Comparison of ENCODE assay signal across 8 cellular contexts in genomic region chr17:38706625-38707298, GRCh38. TPM values are rescaled to one million over a fixed set of nuclear protein-coding genes. Genes with fewer than 3 reads are reported as not detected.
A peak's percentile ranks its signal among the peaks of the same experiment; 100 is the strongest.
DNase-seq lines count a peak whose midpoint lies in the region; ATAC-seq and TF ChIP-seq lines count a peak whose summit lies in the region.

No MANE protein-coding gene starts in this region.

- peak overlapping the region; percentile 85 to 99 (median 97) for H3K9ac ChIP-seq in BLaER1 treated with 17β-estradiol and CSF1 and Interleukin-3, amounts not matched to agents 10 nM and 100 nM
- H3K9ac ChIP-seq in Loucy (ENCODE audit: low read depth, low read length, poor library complexity, severe bottlenecking) (peak overlapping the region; percentile 86), adipocyte (ENCODE audit: low read length) (peak overlapping the region; percentile 81)

- H3K27ac ChIP-seq in BLaER1 treated with 17β-estradiol and CSF1 and Interleukin-3, amounts not matched to agents 10 nM and 100 nM, result peak overlapping the region in 9 of 11 experiments; percentile 65 to 99 (median 97); a peak in 17 of 22 replicates
- H3K27ac ChIP-seq in layer of hippocampus (ENCODE audit: low read depth, low read length), result peak overlapping the region; percentile 77

- no peaks in the 10 kb centered on the region for H3K9me3 Mint-ChIP-seq in stimulated activated memory B cell treated with anti-CD40 and anti-IgM and Interleukin-4, amounts not matched to agents 10 μg/mL and 1 μg/mL and 100 μg/mL, for 72 hours

- peaks cover 53 to 83% (median 80%) of the 10 kb centered on the region in 10 experiments for H3K4me1 ChIP-seq in BLaER1 treated with 17β-estradiol and CSF1 and Interleukin-3, amounts not matched to agents 10 nM and 100 nM
- H3K4me1 ChIP-seq in Loucy (ENCODE audit: insufficient read depth, low read length, poor library complexity, severe bottlenecking) (peaks cover 51% of the 10 kb centered on the region), adipocyte (ENCODE audit: control insufficient read depth, insufficient read depth, low read length) (peaks cover 26% of the 10 kb centered on the region)

- no peaks in the 10 kb centered on the region for H3K9me3 ChIP-seq in BLaER1 treated with 17β-estradiol and CSF1 and Interleukin-3, amounts not matched to agents 10 nM and 100 nM (replicated peaks in 1 of 11)
- no peaks in the 10 kb centered on the region for H3K9me3 ChIP-seq in Loucy (ENCODE audit: insufficient read depth, low read depth, low read length)
- H3K9me3 ChIP-seq in adipocyte (ENCODE audit: control insufficient read depth, low read length), result no peaks in the 10 kb centered on the region

- H3K4me2 ChIP-seq in BLaER1 treated with 17β-estradiol and CSF1 and Interleukin-3, amounts not matched to agents 10 nM and 100 nM, result peak overlapping the region; percentile 93 to 99 (median 98)
- H3K4me2 ChIP-seq in Loucy (ENCODE audit: low read depth, low read length, poor library complexity, severe bottlenecking), result peak overlapping the region; percentile 95

- no peak for TF ChIP-seq CTCF in Loucy (conservative IDR thresholded peaks at IDR 0.05; ENCODE audit: low read length)

- peak overlapping the region; percentile 75 to 96 (median 90) for H3K4me3 ChIP-seq in BLaER1 treated with 17β-estradiol and CSF1 and Interleukin-3, amounts not matched to agents 10 nM and 100 nM
- H3K4me3 ChIP-seq in Loucy (ENCODE audit: low read length, poor library complexity, severe bottlenecking) (peak overlapping the region; percentile 93), adipocyte (ENCODE audit: low read length) (peak overlapping the region; percentile 90)

- peaks cover 33% of the 10 kb centered on the region for H3K36me3 Mint-ChIP-seq in stimulated activated memory B cell treated with anti-CD40 and anti-IgM and Interleukin-4, amounts not matched to agents 10 μg/mL and 1 μg/mL and 100 μg/mL, for 72 hours

- H3K9me2 ChIP-seq in Loucy (replicated peaks; ENCODE audit: low read depth, low read length), result no peaks in the 10 kb centered on the region

- DNase-seq in adipocyte (ENCODE audit: low read depth), result peak; percentile 28
- DNase-seq in G401 (ENCODE audit: low spot score), result no peak

- peaks cover 24 to 57% (median 49%) of the 10 kb centered on the region in 11 experiments; a peak in 17 of 22 replicates for H4K20me1 ChIP-seq in BLaER1 treated with 17β-estradiol and CSF1 and Interleukin-3, amounts not matched to agents 10 nM and 100 nM
- H4K20me1 ChIP-seq in Loucy (ENCODE audit: insufficient read depth, low read length, poor library complexity, severe bottlenecking), result peaks cover 48% of the 10 kb centered on the region

- H3K36me3 ChIP-seq in BLaER1 treated with 17β-estradiol and CSF1 and Interleukin-3, amounts not matched to agents 10 nM and 100 nM, result peaks cover 27 to 35% (median 30%) of the 10 kb centered on the region in 11 experiments
- peaks cover 13% of the 10 kb centered on the region; the same call in 1 of the 2 replicates for H3K36me3 ChIP-seq in Loucy (ENCODE audit: insufficient read depth, low read length)
- H3K36me3 ChIP-seq in adipocyte (ENCODE audit: control insufficient read depth, insufficient read depth, low read length, severe bottlenecking), result peaks cover 21% of the 10 kb centered on the region

- H3K79me2 ChIP-seq in Loucy (ENCODE audit: insufficient read depth, low read length), result peaks cover 72% of the 10 kb centered on the region

- H2AFZ ChIP-seq in Loucy (ENCODE audit: low read length), result no peak overlapping the region

- no peak for ATAC-seq in stimulated activated memory B cell treated with anti-CD40 and anti-IgM and Interleukin-4, amounts not matched to agents 10 μg/mL and 1 μg/mL and 100 μg/mL, for 72 hours
- ATAC-seq in GM18870 (IDR thresholded peaks at IDR 0.05; ENCODE audit: unreplicated experiment), result no peak
- no peak for ATAC-seq in HG02981 (IDR thresholded peaks at IDR 0.05; ENCODE audit: unreplicated experiment)

- no peaks in the 10 kb centered on the region for H3K27me3 Mint-ChIP-seq in stimulated activated memory B cell treated with anti-CD40 and anti-IgM and Interleukin-4, amounts not matched to agents 10 μg/mL and 1 μg/mL and 100 μg/mL, for 72 hours

- H3K27me3 ChIP-seq in BLaER1 treated with 17β-estradiol and CSF1 and Interleukin-3, amounts not matched to agents 10 nM and 100 nM, result no peaks in the 10 kb centered on the region
- H3K27me3 ChIP-seq in Loucy (ENCODE audit: insufficient read depth, low read length, poor library complexity, severe bottlenecking) (no peaks in the 10 kb centered on the region), adipocyte (replicated peaks; ENCODE audit: control insufficient read depth, insufficient read depth, low read length) (no peaks in the 10 kb centered on the region), layer of hippocampus (ENCODE audit: control insufficient read depth, insufficient read depth, low read length) (no peaks in the 10 kb centered on the region)

- peak overlapping the region; percentile 91 for H3K4me3 Mint-ChIP-seq in stimulated activated memory B cell treated with anti-CD40 and anti-IgM and Interleukin-4, amounts not matched to agents 10 μg/mL and 1 μg/mL and 100 μg/mL, for 72 hours

- peak overlapping the region; percentile 100 for H3K27ac Mint-ChIP-seq in stimulated activated memory B cell treated with anti-CD40 and anti-IgM and Interleukin-4, amounts not matched to agents 10 μg/mL and 1 μg/mL and 100 μg/mL, for 72 hours

- peaks cover 5% of the 10 kb centered on the region; the same call in 1 of the 2 replicates for H3F3A ChIP-seq in Loucy (ENCODE audit: low read depth)

- in situ Hi-C loops in G401 (cut with HindIII; ENCODE audit: low sequenced_read_pairs), result no loop called here

- H3K4me1 Mint-ChIP-seq in stimulated activated memory B cell treated with anti-CD40 and anti-IgM and Interleukin-4, amounts not matched to agents 10 μg/mL and 1 μg/mL and 100 μg/mL, for 72 hours, result peaks cover 73% of the 10 kb centered on the region

RNA-seq across cellular contexts. Expression of gene MLLT6, which starts 1.7 kb away (rescaled TPM):
- 21.8 and 30.6 TPM in 2 replicates for total RNA-seq in G401 (2014; rRNA removed; shearing (Covaris generic))

RNA-seq across cellular contexts. Expression of gene CISD3, which starts 23.4 kb away (rescaled TPM):
- 7.5 and 7.9 TPM in 2 replicates for total RNA-seq in G401 (2014; rRNA removed; shearing (Covaris generic))

RNA-seq across cellular contexts. Expression of gene EPOP, which starts 32.0 kb away (rescaled TPM):
- 46.5 and 50.5 TPM in 2 replicates for total RNA-seq in G401 (2014; rRNA removed; shearing (Covaris generic))

RNA-seq across cellular contexts. Expression of gene PCGF2, which starts 41.4 kb away (rescaled TPM):
- 5.5 and 12.5 TPM in 2 replicates for total RNA-seq in G401 (2014; rRNA removed; shearing (Covaris generic))

RNA-seq across cellular contexts. Expression of gene PSMB3, which starts 45.8 kb away (rescaled TPM):
- 277 and 414 TPM in 2 replicates for total RNA-seq in G401 (2014; rRNA removed; shearing (Covaris generic))
